ENCODE assay signal across 8 cellular contexts in the genomic region with DNA sequence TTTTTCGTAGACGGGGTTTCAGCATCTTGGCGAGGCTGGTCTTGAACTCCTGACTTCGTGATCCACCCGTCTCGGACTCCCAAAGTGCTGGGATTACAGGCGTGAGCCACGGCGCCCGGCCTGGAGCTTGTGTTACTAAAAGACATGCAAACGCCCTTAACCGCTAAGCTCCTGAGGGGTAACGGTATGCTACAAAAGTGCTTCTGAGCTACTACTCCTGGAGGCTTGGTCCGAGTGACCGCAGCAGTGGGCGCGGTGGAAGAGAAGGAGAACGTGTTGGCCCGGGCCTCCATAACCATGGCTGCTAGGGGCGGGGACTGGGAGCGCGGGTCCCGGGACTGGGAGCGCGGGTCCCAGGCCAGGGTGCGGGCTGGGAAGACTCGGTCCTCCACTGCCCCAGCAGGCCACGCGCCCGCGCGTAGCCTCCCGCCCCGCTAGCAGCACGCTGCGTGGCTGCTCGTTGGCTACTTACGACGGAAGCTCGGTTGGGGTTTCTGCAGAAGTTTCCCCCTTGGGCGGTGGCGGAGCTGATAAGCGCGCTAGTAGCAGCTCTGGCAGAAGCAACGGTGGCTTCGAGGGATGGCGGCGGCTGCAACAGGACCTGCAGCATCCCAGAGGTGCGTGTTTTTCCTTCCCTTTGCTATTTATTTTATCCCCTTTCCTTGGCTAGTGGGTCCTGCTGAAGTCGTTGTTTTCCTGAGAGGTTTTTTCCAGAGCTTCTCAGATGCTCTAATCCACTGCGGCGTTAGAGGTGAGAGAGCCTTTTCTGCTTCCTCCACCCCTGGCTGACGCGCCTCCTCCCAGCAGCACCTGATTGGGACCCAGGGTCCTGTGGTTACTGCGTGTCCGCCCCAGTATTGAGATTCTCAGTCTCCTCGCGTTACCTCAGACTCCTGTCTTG.
DNase-seq lines count a peak whose midpoint lies in the region; TF ChIP-seq lines count a peak whose summit lies in the region.

No MANE protein-coding gene starts in this region.

- H3K27me3 Mint-ChIP-seq in CD14-positive monocyte (ENCODE audit: low read depth in 3 of 3), result peaks cover 0 to 8% (median 2%) of the 10 kb centered on the region in 3 donors
- H3K27me3 Mint-ChIP-seq in HFFc6 (ENCODE audit: insufficient read depth), result no peaks in the 10 kb centered on the region

- no peaks in the 10 kb centered on the region for H3K36me3 Mint-ChIP-seq in CD14-positive monocyte
- peaks cover 3% of the 10 kb centered on the region; the same call in 1 of the 2 replicates for H3K36me3 Mint-ChIP-seq in HFFc6 (ENCODE audit: low read depth)

- TF ChIP-seq CTCF in CD14-positive monocyte (IDR thresholded peaks at IDR 0.05), result no peak
- no peak for TF ChIP-seq CTCF in HFFc6 (IDR thresholded peaks at IDR 0.05)

- DNase-seq in CD14-positive monocyte (ENCODE audit: low spot score), result peak; percentile 48
- peak; percentile 80 for DNase-seq in HFFc6
- DNase-seq in NCI-H510A treated with DMSO at 0.1 percent for 48 hours (lab: John Stamatoyannopoulos, UW), result peak; percentile 78
- DNase-seq in activated CD4-positive, alpha-beta T cell treated with anti-CD3 and anti-CD28 coated beads, Interleukin-2, amount 50 U/mL, for 24 hours (ENCODE audit: low read depth in 1 of 2, low spot score in 1 of 2), result peak; percentile 45 to 56
- DNase-seq in cortex of kidney (lab: John Stamatoyannopoulos, UW), result peak; percentile 24
- peak; percentile 65 to 69 for DNase-seq in stimulated activated CD4-positive, alpha-beta T cell treated with anti-CD3 and anti-CD28 coated beads, Interleukin-15, amount 100 ng/mL, for 48 hours (ENCODE audit: low read depth in 2 of 2)
- DNase-seq in NCI-H187 treated with DMSO at 0.1 percent for 48 hours (lab: John Stamatoyannopoulos, UW), result no peak

- H3K27ac Mint-ChIP-seq in CD14-positive monocyte, result peak overlapping the region in 6 of 7 donors; percentile 2 to 87 (median 34)
- peak overlapping the region; percentile 88 for H3K27ac Mint-ChIP-seq in HFFc6

- peak overlapping the region; percentile 89 to 93 for H3K4me3 Mint-ChIP-seq in CD14-positive monocyte
- H3K4me3 Mint-ChIP-seq in HFFc6, result peak overlapping the region; percentile 95

- H3K27me3 ChIP-seq in layer of hippocampus (ENCODE audit: control insufficient read depth, insufficient read depth, low read length), result no peaks in the 10 kb centered on the region

- H3K4me1 Mint-ChIP-seq in CD14-positive monocyte (peaks cover 20% of the 10 kb centered on the region), HFFc6 (ENCODE audit: low read depth) (peaks cover 30% of the 10 kb centered on the region)

- H3K27ac ChIP-seq in layer of hippocampus (ENCODE audit: low read depth, low read length), result peak overlapping the region; percentile 65

- intact Hi-C loops in CD14-positive monocyte (cut with micrococcal nuclease), result no loop called here

- H3K9me3 Mint-ChIP-seq in CD14-positive monocyte (peaks cover 4 to 8% (median 6%) of the 10 kb centered on the region in 7 donors), HFFc6 (peaks cover 6% of the 10 kb centered on the region; the same call in 1 of the 2 replicates)
